8 cellular contexts compared by ENCODE assay signal in genomic region chr10:49512121-49512809, GRCh38. TPM values are rescaled to one million over a fixed set of nuclear protein-coding genes. Genes with fewer than 3 reads are reported as not detected.
A peak's percentile ranks its signal among the peaks of the same experiment; 100 is the strongest.
DNase-seq lines count a peak whose midpoint lies in the region; ATAC-seq and TF ChIP-seq lines count a peak whose summit lies in the region.

No MANE protein-coding gene starts in this region.

- TF ChIP-seq EP300 in stomach (IDR thresholded peaks at IDR 0.05): no peak

- no peaks in the 10 kb centered on the region for H3K27me3 ChIP-seq in CD8-positive, alpha-beta T cell (ENCODE audit: insufficient read depth, low read length)
- no peaks in the 10 kb centered on the region for H3K27me3 ChIP-seq in NT2/D1 (ENCODE audit: insufficient read depth, insufficient read length)
- H3K27me3 ChIP-seq in stomach: no peaks in the 10 kb centered on the region
- H3K27me3 ChIP-seq in neuronal stem cell (ENCODE audit: control insufficient read depth in 3 of 3, insufficient read depth in 3 of 3, low read depth in 1 of 3, low read length in 3 of 3): no peaks in the 10 kb centered on the region

- no peak overlapping the region for H2AFZ ChIP-seq in neuronal stem cell (ENCODE audit: low read length)

- no peak overlapping the region for H3K4me2 ChIP-seq in neuronal stem cell (ENCODE audit: insufficient read depth, low read length, poor library complexity, severe bottlenecking)

- 62 to 70% (median 65%) methylated on average over 4 of the region's 4 CpGs for WGBS in stomach, 5 donors
- WGBS in neuronal stem cell (ENCODE audit: extremely low coverage in 2 of 2, insufficient read length in 2 of 2, insufficient replicate concordance in 1 of 2), 2 donors: no CpG with 5 or more reads among the region's 4 CpGs

- H4K8ac ChIP-seq in neuronal stem cell (ENCODE audit: low read depth, low read length): no peak overlapping the region

- no peak overlapping the region for H4K91ac ChIP-seq in neuronal stem cell (ENCODE audit: low read depth, low read length, poor library complexity)

- TF ChIP-seq POLR2A in stomach (IDR thresholded peaks at IDR 0.05): no peak

- H3K36me3 Mint-ChIP-seq in CD8-positive, alpha-beta T cell: peaks cover 26% of the 10 kb centered on the region
- peaks cover 0 to 7% of the 10 kb centered on the region in 2 donors for H3K36me3 Mint-ChIP-seq in naive B cell

- H2BK15ac ChIP-seq in neuronal stem cell (ENCODE audit: low read length): no peak overlapping the region

- peak in 1 of 7 experiments; percentile 20 for DNase-seq in CD8-positive, alpha-beta T cell
- DNase-seq in GM20000 (ENCODE audit: low spot score): peak; percentile 25
- DNase-seq in NT2/D1 (ENCODE audit: low read depth, low spot score): peak; percentile 15
- peak; percentile 63 for DNase-seq in dermis blood vessel endothelial cell
- peak; percentile 11 for DNase-seq in naive B cell
- DNase-seq in effector CD4-positive, alpha-beta T cell: no peak
- no peak for DNase-seq in stomach
- DNase-seq in neuronal stem cell (ENCODE audit: low spot score): no peak

- TF ChIP-seq CTCF in CD8-positive, alpha-beta T cell (IDR thresholded peaks at IDR 0.05): peak; percentile 73
- TF ChIP-seq CTCF in GM20000 (IDR thresholded peaks at IDR 0.05; ENCODE audit: extremely low read depth, missing control alignments) (peak; percentile 37), stomach (IDR thresholded peaks at IDR 0.05) (peak in 1 of 7 experiments; percentile 26)

- no peaks in the 10 kb centered on the region for H3K9me3 Mint-ChIP-seq in CD8-positive, alpha-beta T cell
- no peaks in the 10 kb centered on the region for H3K9me3 Mint-ChIP-seq in naive B cell

- H3K4ac ChIP-seq in neuronal stem cell (ENCODE audit: low read length): no peak overlapping the region

- H3K9me3 ChIP-seq in CD8-positive, alpha-beta T cell (ENCODE audit: low read length): no peaks in the 10 kb centered on the region
- H3K9me3 ChIP-seq in NT2/D1 (ENCODE audit: insufficient read depth, low read length) (no peaks in the 10 kb centered on the region), stomach (no peaks in the 10 kb centered on the region), neuronal stem cell (replicated peaks in 1 of 2; ENCODE audit: control insufficient read depth in 2 of 2, insufficient read depth in 1 of 2, low read depth in 1 of 2, low read length in 2 of 2) (no peaks in the 10 kb centered on the region)

- intact Hi-C loops in CD8-positive, alpha-beta T cell (cut with DNase I, micrococcal nuclease): loop anchor here (1.0 to 10.0 kb wide), 4 partner anchors 105 to 1150 kb away; no protein-coding TSS in a partner anchor
- intact Hi-C loops in stomach (cut with DNase I; ENCODE audit: low total_unique reads): loop anchor here (10.0 kb wide), 2 partner anchors 107 to 527 kb away; no protein-coding TSS in a partner anchor

- peak; percentile 58 for ATAC-seq in CD8-positive, alpha-beta T cell
- ATAC-seq in naive B cell (ENCODE audit: low read depth in 2 of 2): peak in 1 of 2 donors; percentile 27

- H3K4me1 ChIP-seq in CD8-positive, alpha-beta T cell (ENCODE audit: insufficient read depth, low read length): peaks cover 20% of the 10 kb centered on the region
- H3K4me1 ChIP-seq in NT2/D1 (ENCODE audit: insufficient read depth, insufficient read length) (no peaks in the 10 kb centered on the region), stomach (peaks cover 0 to 19% (median 6%) of the 10 kb centered on the region in 4 donors), neuronal stem cell (ENCODE audit: control insufficient read depth in 2 of 2, insufficient read depth in 1 of 2, low read depth in 1 of 2, low read length in 2 of 2) (no peaks in the 10 kb centered on the region)

- CTCF ChIA-PET in CD8-positive, alpha-beta T cell (lab: Charles Lee): interaction anchor here (0.5 to 7.1 kb wide), 23 partner anchors 9 to 856 kb away, joined by 3 to 128 read pairs (median 4); partner anchors contain the start of gene ERCC6

- no peaks in the 10 kb centered on the region for H3K79me1 ChIP-seq in neuronal stem cell (ENCODE audit: low read depth, low read length)

- H2BK12ac ChIP-seq in neuronal stem cell (ENCODE audit: low read length): no peak overlapping the region

- H3K23ac ChIP-seq in neuronal stem cell (ENCODE audit: low read depth, low read length, poor library complexity): no peak overlapping the region

- no peak overlapping the region for H3K14ac ChIP-seq in neuronal stem cell (ENCODE audit: low read length)

- H2BK120ac ChIP-seq in neuronal stem cell (ENCODE audit: low read depth, low read length): no peak overlapping the region

- no peak overlapping the region for H3K4me3 Mint-ChIP-seq in CD8-positive, alpha-beta T cell
- H3K4me3 Mint-ChIP-seq in naive B cell: no peak overlapping the region

- H3K27ac ChIP-seq in CD8-positive, alpha-beta T cell (ENCODE audit: low read depth, low read length): no peak overlapping the region
- H3K27ac ChIP-seq in stomach: no peak overlapping the region
- H3K27ac ChIP-seq in neuronal stem cell (replicated peaks; ENCODE audit: low read length): no peak overlapping the region

- H3K27me3 Mint-ChIP-seq in CD8-positive, alpha-beta T cell (ENCODE audit: low read depth): peaks cover 7% of the 10 kb centered on the region
- H3K27me3 Mint-ChIP-seq in naive B cell: no peaks in the 10 kb centered on the region

- H3K18ac ChIP-seq in neuronal stem cell (ENCODE audit: low read length): no peak overlapping the region

- peaks cover 6% of the 10 kb centered on the region for H3K36me3 ChIP-seq in CD8-positive, alpha-beta T cell (ENCODE audit: insufficient read depth, low read length)
- H3K36me3 ChIP-seq in NT2/D1 (ENCODE audit: insufficient read depth, insufficient read length, low read length) (peaks cover 6% of the 10 kb centered on the region), stomach (peaks cover 0 to 38% (median 24%) of the 10 kb centered on the region in 4 donors), neuronal stem cell (replicated peaks in 1 of 2; ENCODE audit: control insufficient read depth in 2 of 2, insufficient read depth in 2 of 2, low read length in 2 of 2) (peaks cover 2 to 6% of the 10 kb centered on the region in 2 donors)

- H3K27ac Mint-ChIP-seq in CD8-positive, alpha-beta T cell: no peak overlapping the region
- peak overlapping the region in 1 of 6 donors; percentile 16 for H3K27ac Mint-ChIP-seq in naive B cell

- POLR2A ChIA-PET in CD8-positive, alpha-beta T cell (lab: Charles Lee): no interaction called here

- H3K9ac ChIP-seq in NT2/D1 (ENCODE audit: insufficient read length, low read depth) (no peak overlapping the region), neuronal stem cell (ENCODE audit: low read depth, low read length, poor library complexity) (no peak overlapping the region)

- H3K4me3 ChIP-seq in CD8-positive, alpha-beta T cell (ENCODE audit: low read depth, low read length): no peak overlapping the region
- H3K4me3 ChIP-seq in NT2/D1 (ENCODE audit: insufficient read length, low read depth): no peak overlapping the region
- H3K4me3 ChIP-seq in stomach: no peak overlapping the region
- H3K4me3 ChIP-seq in neuronal stem cell (ENCODE audit: low read length in 2 of 2): no peak overlapping the region

- H2BK5ac ChIP-seq in neuronal stem cell (ENCODE audit: low read length): no peak overlapping the region

- H2AK5ac ChIP-seq in neuronal stem cell (ENCODE audit: low read depth, low read length): no peak overlapping the region

- H3K4me1 Mint-ChIP-seq in CD8-positive, alpha-beta T cell (ENCODE audit: low read depth): peaks cover 27% of the 10 kb centered on the region
- peaks cover 12 to 27% (median 21%) of the 10 kb centered on the region in 3 donors for H3K4me1 Mint-ChIP-seq in naive B cell

RNA-seq across cellular contexts. Expression of gene ERCC6, which starts 26.7 kb away (rescaled TPM):
- 10 to 100 TPM; 37.2 to 38.7 TPM for total RNA-seq in CD8-positive, alpha-beta T cell
- total RNA-seq in dermis blood vessel endothelial cell: 14.5 and 16.0 TPM in 2 replicates
- 10 to 100 TPM in 4 of 6 donors, 1 to 10 TPM in 2; 8.6 to 19.0 (median 12.8) TPM for polyA plus RNA-seq in naive B cell (ENCODE audit: low read depth in 6 of 6)
- total RNA-seq in stomach: 10 to 100 TPM in 4 of 5 donors, 1 to 10 TPM in 1; 3.1 to 33.8 (median 19.9) TPM
- polyA plus RNA-seq in stomach: 1 to 10 TPM; 2.0 to 3.1 (median 2.9) TPM
- 4.3 TPM for polyA plus RNA-seq in neuronal stem cell (2013, experiment 1 of 2)
- 3.9 TPM for polyA plus RNA-seq in neuronal stem cell (2013, experiment 2 of 2)

Comparison
In these comparisons a context has a peak if more than half of its experiments do, and no peak if none do; other contexts are left out.
1. DNase-seq: peak in GM20000 (single experiment), NT2/D1 (single experiment), dermis blood vessel endothelial cell (single experiment) and naive B cell (single experiment); none in effector CD4-positive, alpha-beta T cell (single experiment), stomach (single experiment) and neuronal stem cell (single experiment).